In genomic region chr6:157982580-157983438, GRCh38 we compare ENCODE assay signal across 8 cellular contexts. TPM values are rescaled to one million over a fixed set of nuclear protein-coding genes. Genes with fewer than 3 reads are reported as not detected.
DNase-seq lines count a peak whose midpoint lies in the region; ATAC-seq and TF ChIP-seq lines count a peak whose summit lies in the region.

No MANE protein-coding gene starts in this region.

- H3K9ac ChIP-seq in H9 (ENCODE audit: extremely low read depth, insufficient read length, low read length), result no peak overlapping the region

- peaks cover 27% of the 10 kb centered on the region for H3K27me3 Mint-ChIP-seq in H9 (ENCODE audit: low read depth)

- no peak overlapping the region for H4K5ac ChIP-seq in H9 (ENCODE audit: insufficient read length, low read depth, low read length)

- intact Hi-C loops in right cardiac atrium (cut with DNase I) (loop anchor here (5.0 to 10.0 kb wide), 5 partner anchors 59 to 89 kb away; no protein-coding TSS in a partner anchor), sciatic nerve (cut with DNase I) (no loop called here)

- no peak overlapping the region for H2AK5ac ChIP-seq in H9 (ENCODE audit: insufficient read length, low read length)

- no peak overlapping the region for H2AFZ ChIP-seq in H9 (ENCODE audit: low read length)

- H2BK15ac ChIP-seq in H9 (ENCODE audit: low read depth, low read length), result no peak overlapping the region; the same call in 1 of the 2 replicates

- H3K79me2 ChIP-seq in H9 (ENCODE audit: insufficient read depth, low read length), result peaks cover 8% of the 10 kb centered on the region; the same call in 1 of the 2 replicates

- no peak overlapping the region for H2BK12ac ChIP-seq in H9 (ENCODE audit: insufficient read length, low read depth, low read length)

- H3K56ac ChIP-seq in H9 (ENCODE audit: insufficient read length, low read depth, low read length), result no peak overlapping the region

- H3K18ac ChIP-seq in H9 (ENCODE audit: insufficient read length, low read depth, low read length), result no peak overlapping the region

- no CpG with 5 or more reads among the region's 16 CpGs for WGBS in H9 (ENCODE audit: extremely low coverage, insufficient read length, low lambda C conversion rate)
- WGBS in right cardiac atrium, result 58% methylated on average over 16 of the region's 16 CpGs

- no peak overlapping the region for H2BK5ac ChIP-seq in H9 (ENCODE audit: insufficient read length, low read length)

- H3K4me3 Mint-ChIP-seq in H9, result peak overlapping the region; percentile 75 to 82

- H3K79me1 ChIP-seq in H9 (ENCODE audit: insufficient read depth, low read depth, low read length, poor library complexity, severe bottlenecking), result no peaks in the 10 kb centered on the region

- H3K4me1 Mint-ChIP-seq in H9, result peaks cover 42 to 45% of the 10 kb centered on the region in 2 experiments

- no peak overlapping the region for H3K23ac ChIP-seq in H9 (ENCODE audit: insufficient read length, low read depth, low read length)

- H3K4me1 ChIP-seq in H9 (ENCODE audit: insufficient read depth, low read length), result peaks cover 10% of the 10 kb centered on the region
- no peaks in the 10 kb centered on the region for H3K4me1 ChIP-seq in right cardiac atrium (ENCODE audit: control insufficient read depth, insufficient read depth, low read length)

- H3T11ph ChIP-seq in H9 (ENCODE audit: low read length), result no peak overlapping the region

- peaks cover 11% of the 10 kb centered on the region for H3K23me2 ChIP-seq in H9 (ENCODE audit: insufficient read length, low read depth, low read length, poor library complexity, severe bottlenecking)

- no peaks in the 10 kb centered on the region for H4K20me1 ChIP-seq in H9 (ENCODE audit: control insufficient read depth, insufficient read depth, insufficient read length)

- H3K9me3 Mint-ChIP-seq in H9, result no peaks in the 10 kb centered on the region

- H3K4ac ChIP-seq in H9 (ENCODE audit: low read depth, low read length), result no peak overlapping the region

- peak overlapping the region; percentile 64 for H3K4me3 ChIP-seq in right cardiac atrium (ENCODE audit: low read length)

- TF ChIP-seq CTCF in H9 (conservative IDR thresholded peaks at IDR 0.05), result peak; percentile 43; the same call in 2 of the 3 replicates

- H2BK120ac ChIP-seq in H9 (ENCODE audit: low read depth, low read length, poor library complexity, severe bottlenecking), result no peak overlapping the region

- H3K14ac ChIP-seq in H9 (ENCODE audit: insufficient read depth, low read length), result no peak overlapping the region

- H2BK20ac ChIP-seq in H9 (ENCODE audit: low read depth, low read length, poor library complexity, severe bottlenecking), result no peak overlapping the region

- no peaks in the 10 kb centered on the region for H3K9me3 ChIP-seq in H9 (ENCODE audit: control insufficient read depth, low read depth, low read length)
- no peaks in the 10 kb centered on the region for H3K9me3 ChIP-seq in right cardiac atrium (ENCODE audit: control insufficient read depth, low read length)

- no peak overlapping the region for H3K27ac ChIP-seq in H9 (ENCODE audit: insufficient read length, low read depth, low read length)
- no peak overlapping the region for H3K27ac ChIP-seq in right cardiac atrium (ENCODE audit: low read length)

- no peak overlapping the region for H4K8ac ChIP-seq in H9 (replicated peaks; ENCODE audit: insufficient read length, low read depth, low read length)

- no peaks in the 10 kb centered on the region; a peak in 1 of 7 replicates for H3K36me3 Mint-ChIP-seq in H9 (ENCODE audit: insufficient read depth in 1 of 3, low read depth in 3 of 3)

- H4K91ac ChIP-seq in H9 (ENCODE audit: insufficient read length, low read depth, low read length), result no peak overlapping the region

- no peaks in the 10 kb centered on the region; the same call in 1 of the 2 replicates for H3K27me3 ChIP-seq in H9 (ENCODE audit: insufficient read depth, low read length)
- no peaks in the 10 kb centered on the region for H3K27me3 ChIP-seq in right cardiac atrium (ENCODE audit: control insufficient read depth, insufficient read depth)

- peak; percentile 47 for DNase-seq in AG08396 (ENCODE audit: low spot score)
- no peak for DNase-seq in H9
- peak; percentile 38 to 43 for DNase-seq in activated T-cell treated with anti-CD3 and anti-CD28 coated beads, Interleukin-2, amount 50 U/mL, for 48 hours
- DNase-seq in right cardiac atrium, result no peak
- peak; percentile 58 for DNase-seq in sciatic nerve (ENCODE audit: low spot score)
- DNase-seq in iPS-NIHi11 (ENCODE audit: low spot score), result no peak

- H3K4me2 ChIP-seq in H9 (ENCODE audit: insufficient read depth, insufficient read length, low read length), result peak overlapping the region; percentile 59

- peak overlapping the region; percentile 50 to 92 (median 85) for H3K27ac Mint-ChIP-seq in H9

- ATAC-seq in right cardiac atrium (no peak), sciatic nerve (no peak), GM21381 (IDR thresholded peaks at IDR 0.05; ENCODE audit: unreplicated experiment) (no peak), HG03571 (IDR thresholded peaks at IDR 0.05; ENCODE audit: unreplicated experiment) (no peak)

RNA-seq across cellular contexts. Expression of gene SYNJ2, which starts 1.1 kb away (rescaled TPM):
- 24.5 and 25.4 TPM in 2 replicates for total RNA-seq in H9 (2021)
- total RNA-seq in right cardiac atrium, result 10 to 100 TPM; 13.4 to 26.3 (median 20.4) TPM
- 9.5 TPM for polyA plus RNA-seq in right cardiac atrium
- total RNA-seq in sciatic nerve, result 22.5 TPM

Comparison
In these comparisons a context has a peak if more than half of its experiments do, and no peak if none do; other contexts are left out.
1. DNase-seq: peak in AG08396 (single experiment), activated T-cell treated with anti-CD3 and anti-CD28 coated beads, Interleukin-2, amount 50 U/mL, for 48 hours (2 of 2) and sciatic nerve (single experiment); none in H9 (single experiment), right cardiac atrium (0 of 3) and iPS-NIHi11 (single experiment).